ENCODE assay signal across 7 cellular contexts in the genomic region with DNA sequence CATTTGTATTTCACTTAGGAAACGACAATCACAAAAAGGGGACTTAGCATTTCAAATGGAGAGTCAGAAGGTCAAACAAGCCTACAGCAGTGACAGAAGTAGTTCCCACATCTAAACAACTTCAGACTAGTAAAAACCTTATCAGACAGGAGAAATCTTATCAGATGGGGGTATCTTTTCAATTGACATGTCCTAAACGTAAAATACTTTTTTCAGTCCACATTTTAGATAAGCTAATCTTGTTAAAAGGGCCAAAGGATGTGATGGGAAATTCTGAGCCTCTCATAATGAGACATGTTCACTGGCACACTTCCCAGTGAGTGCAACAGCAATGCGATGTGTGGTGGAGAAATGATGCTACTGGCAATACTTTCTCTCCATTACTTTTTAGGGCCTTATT. TPM values are rescaled to one million over a fixed set of nuclear protein-coding genes. Genes with fewer than 3 reads are reported as not detected.
DNase-seq lines count a peak whose midpoint lies in the region; ATAC-seq and TF ChIP-seq lines count a peak whose summit lies in the region.

No MANE protein-coding gene starts in this region.

- no peak for TF ChIP-seq CTCF in chondrocyte (IDR thresholded peaks at IDR 0.05)

- peak overlapping the region; percentile 93 for H3K27ac Mint-ChIP-seq in chondrocyte (ENCODE audit: unreplicated experiment)
- peak overlapping the region in 1 of 2 donors; percentile 43 for H3K27ac Mint-ChIP-seq in natural killer cell treated with Interleukin-12 subunit alpha and Interleukin-12 subunit beta and Interleukin-15 and Interleukin-18, amount 100 ng/mL, for 72 hours

- peak; percentile 66 for DNase-seq in GM04503 (ENCODE audit: low read depth)
- peak; percentile 39 for DNase-seq in NCI-H69 (lab: John Stamatoyannopoulos, UW)
- no peak for DNase-seq in chondrocyte (ENCODE audit: low spot score)
- no peak for DNase-seq in natural killer cell treated with Interleukin-12 subunit alpha and Interleukin-12 subunit beta and Interleukin-15 and Interleukin-18, amount 100 ng/mL, for 72 hours (ENCODE audit: low spot score)
- no peak for DNase-seq in GDM1 (lab: John Stamatoyannopoulos, UW)
- DNase-seq in NCI-H748 treated with DMSO at 0.1 percent for 48 hours (lab: John Stamatoyannopoulos, UW), result no peak
- DNase-seq in SHP77 treated with DMSO at 0.1 percent for 48 hours (lab: John Stamatoyannopoulos, UW), result no peak

- peak overlapping the region; percentile 91 for H3K4me3 Mint-ChIP-seq in chondrocyte (ENCODE audit: unreplicated experiment)
- H3K4me3 Mint-ChIP-seq in natural killer cell treated with Interleukin-12 subunit alpha and Interleukin-12 subunit beta and Interleukin-15 and Interleukin-18, amount 100 ng/mL, for 72 hours, result peak overlapping the region; percentile 96

- H3K4me1 Mint-ChIP-seq in chondrocyte (ENCODE audit: low read depth), result peaks cover 69% of the 10 kb centered on the region
- peaks cover 50 to 58% of the 10 kb centered on the region in 2 donors for H3K4me1 Mint-ChIP-seq in natural killer cell treated with Interleukin-12 subunit alpha and Interleukin-12 subunit beta and Interleukin-15 and Interleukin-18, amount 100 ng/mL, for 72 hours (ENCODE audit: low read depth in 2 of 2)

- ATAC-seq in natural killer cell treated with Interleukin-12 subunit alpha and Interleukin-12 subunit beta and Interleukin-15 and Interleukin-18, amount 100 ng/mL, for 72 hours, result no peak

- no peaks in the 10 kb centered on the region for H3K27me3 Mint-ChIP-seq in chondrocyte (ENCODE audit: low read depth)
- H3K27me3 Mint-ChIP-seq in natural killer cell treated with Interleukin-12 subunit alpha and Interleukin-12 subunit beta and Interleukin-15 and Interleukin-18, amount 100 ng/mL, for 72 hours, result no peaks in the 10 kb centered on the region

- peaks cover 2% of the 10 kb centered on the region for H3K36me3 Mint-ChIP-seq in chondrocyte (ENCODE audit: low read depth)
- peaks cover 19% of the 10 kb centered on the region for H3K36me3 Mint-ChIP-seq in natural killer cell treated with Interleukin-12 subunit alpha and Interleukin-12 subunit beta and Interleukin-15 and Interleukin-18, amount 100 ng/mL, for 72 hours

- H3K9me3 Mint-ChIP-seq in chondrocyte (ENCODE audit: low read depth), result no peaks in the 10 kb centered on the region
- no peaks in the 10 kb centered on the region for H3K9me3 Mint-ChIP-seq in natural killer cell treated with Interleukin-12 subunit alpha and Interleukin-12 subunit beta and Interleukin-15 and Interleukin-18, amount 100 ng/mL, for 72 hours

RNA-seq across cellular contexts. Expression of gene MAPK1, which starts 2.4 kb away (rescaled TPM):
- 139 to 157 TPM (median 156 TPM) in 3 replicates for total RNA-seq in chondrocyte
- 100 to 1,000 TPM; 168 to 176 TPM for total RNA-seq in natural killer cell treated with Interleukin-12 subunit alpha and Interleukin-12 subunit beta and Interleukin-15 and Interleukin-18, amount 100 ng/mL, for 72 hours

Comparison
In these comparisons a context has a peak if more than half of its experiments do, and no peak if none do; other contexts are left out.
1. DNase-seq: peak in GM04503 (single experiment) and NCI-H69 (single experiment); none in chondrocyte (single experiment), natural killer cell treated with Interleukin-12 subunit alpha and Interleukin-12 subunit beta and Interleukin-15 and Interleukin-18, amount 100 ng/mL, for 72 hours (single experiment), GDM1 (single experiment), NCI-H748 treated with DMSO at 0.1 percent for 48 hours (single experiment) and SHP77 treated with DMSO at 0.1 percent for 48 hours (single experiment).